ENCODE assay signal across 1 cellular context in genomic region chr2:28601612-28602011, GRCh38.
TF ChIP-seq lines count a peak whose summit lies in the region.

No MANE protein-coding gene starts in this region.

TF ChIP-seq in GM23338, 12 proteins besides CTCF, POLR2A, EP300 and RAD21 (continued from another document):
- TF ChIP-seq ZNF462 (CRISPR knock-in tag; IDR thresholded peaks at IDR 0.05) (no peak), POLR2AphosphoS5 (IDR thresholded peaks at IDR 0.05; ENCODE audit: low read depth) (no peak)
TF ChIP-seq in GM23338: peak in this region for 0.
